ENCODE assay signal across 21 cellular contexts in the genomic region with DNA sequence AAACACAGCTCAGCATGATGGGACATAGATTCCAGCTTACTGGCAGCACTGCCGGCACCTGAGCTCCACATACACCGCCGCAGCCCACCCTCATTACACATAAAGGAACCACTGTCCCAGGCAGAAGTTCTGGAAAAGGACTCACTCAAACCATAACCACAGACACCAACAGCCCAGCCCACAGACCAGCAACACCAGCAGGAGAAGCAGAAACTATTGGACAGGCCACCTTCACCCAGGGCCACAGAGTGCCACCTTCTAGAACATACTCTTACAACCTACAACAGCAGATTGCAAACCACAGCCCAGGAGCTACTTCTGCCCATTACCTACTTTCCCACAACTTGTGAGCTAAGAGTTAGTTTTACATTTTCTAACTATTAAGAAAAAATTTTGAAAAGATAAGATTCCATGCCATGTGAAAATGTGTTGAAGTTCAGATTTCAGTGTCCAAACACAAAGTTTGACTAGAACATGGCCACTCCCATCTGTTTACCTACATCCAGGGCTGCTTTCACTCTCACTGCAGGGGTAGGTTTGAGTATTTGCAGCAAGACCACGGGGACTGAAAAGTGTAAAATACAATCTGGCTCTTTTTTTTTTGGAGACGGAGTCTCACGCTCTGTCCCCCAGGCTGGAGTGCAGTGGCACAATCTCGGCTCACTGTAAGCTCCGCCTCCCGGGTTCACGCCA.
A peak's percentile ranks its signal among the peaks of the same experiment; 100 is the strongest.
DNase-seq lines count a peak whose midpoint lies in the region; ATAC-seq and TF ChIP-seq lines count a peak whose summit lies in the region.
"Had no signal": no experiment of that assay in that cellular context is flagged by ENCODE, and none has a peak within 500 bp of the region (broad histone marks: within the 10 kb centered on the region; RNA-seq: fewer than 3 reads in every experiment).

No MANE protein-coding gene starts in this region.

- H4K8ac ChIP-seq in trophoblast cell (ENCODE audit: low read depth, low read length): no peak overlapping the region

- H3K4me1 ChIP-seq in trophoblast cell (ENCODE audit: control insufficient read depth in 1 of 2, insufficient read depth in 2 of 2, low read length in 2 of 2) (peaks cover 0 to 6% of the 10 kb centered on the region in 2 experiments), right atrium auricular region (peaks cover 0 to 19% of the 10 kb centered on the region in 2 donors)
- H3K4me1 ChIP-seq: thyroid gland had no signal

- DNase-seq in NCI-H146 treated with DMSO at 0.1 percent for 48 hours (lab: John Stamatoyannopoulos, UW; ENCODE audit: unreplicated experiment): peak; percentile 35
- no peak for DNase-seq in left colon
- no peak for DNase-seq in trophoblast cell
- no peak for DNase-seq in brain microvascular endothelial cell
- DNase-seq in SKM-1 (lab: John Stamatoyannopoulos, UW; ENCODE audit: unreplicated experiment): no peak
- no peak for DNase-seq in right atrium auricular region (ENCODE audit: low spot score)
- DNase-seq: activated CD4-positive, alpha-beta T cell treated with anti-CD3 and anti-CD28 coated beads, Interleukin-2, amount 50 U/mL, for 4 hours; activated CD4-positive, CD25-positive, alpha-beta regulatory T cell; activated naive CD4-positive, alpha-beta T cell treated with anti-CD3 and anti-CD28 coated beads, Interleukin-2, amount 10 ng/mL, durations not matched to agents 7 days and 5 days; CD4-positive, CD25-positive, alpha-beta regulatory T cell; NCI-H1048; NCI-H2029 treated with DMSO at 0.1 percent for 48 hours; NCI-H524 treated with DMSO at 0.1 percent for 48 hours; occipital lobe; right cardiac atrium; SW 1271; thyroid gland had no signal

- H2BK120ac ChIP-seq in trophoblast cell (ENCODE audit: insufficient read depth, low read length, poor library complexity): no peak overlapping the region

- no peaks in the 10 kb centered on the region for H3K79me2 ChIP-seq in trophoblast cell (ENCODE audit: control insufficient read depth, insufficient read depth, low read length, poor library complexity)

- H2AFZ ChIP-seq in trophoblast cell (ENCODE audit: insufficient read depth, low read length, poor library complexity): no peak overlapping the region

- no CpG with 5 or more reads among the region's 10 CpGs for WGBS in trophoblast cell (ENCODE audit: extremely low coverage, insufficient coverage, insufficient read length)

- no peak overlapping the region for H2BK12ac ChIP-seq in trophoblast cell (ENCODE audit: low read length)

- intact Hi-C loops in left colon (cut with DNase I, micrococcal nuclease): no loop called here

- TF ChIP-seq CTCF in brain microvascular endothelial cell (IDR thresholded peaks at IDR 0.05; ENCODE audit: low read depth, low read length, missing control alignments) (no peak), right atrium auricular region (IDR thresholded peaks at IDR 0.05) (no peak)

- H4K12ac ChIP-seq in trophoblast cell (ENCODE audit: low read depth, low read length): no peak overlapping the region

- in situ Hi-C loops in brain microvascular endothelial cell (cut with HindIII; ENCODE audit: low pct_ligation_motif_present, low sequenced_read_pairs): no loop called here

- H3K36me3 ChIP-seq in trophoblast cell (ENCODE audit: control insufficient read depth in 1 of 2, insufficient read depth in 2 of 2, low read length in 2 of 2): peaks cover 34 to 60% of the 10 kb centered on the region in 2 experiments
- peaks cover 31% of the 10 kb centered on the region for H3K36me3 ChIP-seq in brain microvascular endothelial cell (replicated peaks)
- H3K36me3 ChIP-seq in right atrium auricular region: peaks cover 7% of the 10 kb centered on the region
- H3K36me3 ChIP-seq: thyroid gland had no signal

- H3K18ac ChIP-seq in trophoblast cell (ENCODE audit: low read length): peak overlapping the region; percentile 5

- H3K27ac ChIP-seq in trophoblast cell (ENCODE audit: low read depth, low read length) (peak overlapping the region; percentile 29), brain microvascular endothelial cell (no peak overlapping the region), right atrium auricular region (no peak overlapping the region)
- H3K27ac ChIP-seq: dorsolateral prefrontal cortex, HL-60, thyroid gland had no signal

- H2AK5ac ChIP-seq in trophoblast cell (ENCODE audit: low read length): no peak overlapping the region

- H3K9me3 ChIP-seq in trophoblast cell (ENCODE audit: insufficient read depth, low read depth, low read length): no peaks in the 10 kb centered on the region
- no peaks in the 10 kb centered on the region for H3K9me3 ChIP-seq in right atrium auricular region
- H3K9me3 ChIP-seq: thyroid gland had no signal

- peaks cover 2% of the 10 kb centered on the region for H3K79me1 ChIP-seq in trophoblast cell (ENCODE audit: low read length)

- H3K27me3 ChIP-seq in trophoblast cell (ENCODE audit: insufficient read depth, low read length): no peaks in the 10 kb centered on the region
- no peaks in the 10 kb centered on the region for H3K27me3 ChIP-seq in brain microvascular endothelial cell (replicated peaks)
- no peaks in the 10 kb centered on the region for H3K27me3 ChIP-seq in right atrium auricular region
- H3K27me3 ChIP-seq: thyroid gland had no signal

- peak overlapping the region; percentile 42 for H3K23ac ChIP-seq in trophoblast cell (ENCODE audit: low read length)

- H3K9ac ChIP-seq in trophoblast cell (ENCODE audit: low read length): no peak overlapping the region

- no peak overlapping the region for H4K91ac ChIP-seq in trophoblast cell (ENCODE audit: low read depth, low read length)

- no peak overlapping the region for H3K4me3 ChIP-seq in trophoblast cell (ENCODE audit: low read depth, low read length)
- no peak overlapping the region for H3K4me3 ChIP-seq in brain microvascular endothelial cell (ENCODE audit: low read depth, low read length)
- H3K4me3 ChIP-seq in right atrium auricular region: no peak overlapping the region
- H3K4me3 ChIP-seq: dorsolateral prefrontal cortex, lung, thyroid gland had no signal

- ATAC-seq in SK-N-SH treated with all-trans-retinoic acid at 6 μM for 48 hours: peak; percentile 45; the same call in 1 of the 3 replicates
- peak; percentile 35 for ATAC-seq in left colon

- no peak overlapping the region for H3K4ac ChIP-seq in trophoblast cell (ENCODE audit: low read depth, low read length)

- H3K14ac ChIP-seq in trophoblast cell (ENCODE audit: low read length): no peak overlapping the region

- H2BK5ac ChIP-seq in trophoblast cell (ENCODE audit: low read depth, low read length, poor library complexity): no peak overlapping the region

- no peak overlapping the region for H3K4me2 ChIP-seq in trophoblast cell (ENCODE audit: low read length)

TF ChIP-seq in SK-N-SH treated with all-trans-retinoic acid at 6 μM for 48 hours, 23 proteins besides CTCF, POLR2A, EP300 and RAD21 (continues in another document):
- TF ChIP-seq ARNTL (CRISPR knock-in tag; IDR thresholded peaks at IDR 0.05; ENCODE audit: borderline replicate concordance, low read depth): no peak
- no peak for TF ChIP-seq BACH2 (CRISPR knock-in tag; IDR thresholded peaks at IDR 0.05; ENCODE audit: borderline replicate concordance)
- no peak for TF ChIP-seq ISL1 (CRISPR knock-in tag; IDR thresholded peaks at IDR 0.05)
- TF ChIP-seq, protein P1, sequence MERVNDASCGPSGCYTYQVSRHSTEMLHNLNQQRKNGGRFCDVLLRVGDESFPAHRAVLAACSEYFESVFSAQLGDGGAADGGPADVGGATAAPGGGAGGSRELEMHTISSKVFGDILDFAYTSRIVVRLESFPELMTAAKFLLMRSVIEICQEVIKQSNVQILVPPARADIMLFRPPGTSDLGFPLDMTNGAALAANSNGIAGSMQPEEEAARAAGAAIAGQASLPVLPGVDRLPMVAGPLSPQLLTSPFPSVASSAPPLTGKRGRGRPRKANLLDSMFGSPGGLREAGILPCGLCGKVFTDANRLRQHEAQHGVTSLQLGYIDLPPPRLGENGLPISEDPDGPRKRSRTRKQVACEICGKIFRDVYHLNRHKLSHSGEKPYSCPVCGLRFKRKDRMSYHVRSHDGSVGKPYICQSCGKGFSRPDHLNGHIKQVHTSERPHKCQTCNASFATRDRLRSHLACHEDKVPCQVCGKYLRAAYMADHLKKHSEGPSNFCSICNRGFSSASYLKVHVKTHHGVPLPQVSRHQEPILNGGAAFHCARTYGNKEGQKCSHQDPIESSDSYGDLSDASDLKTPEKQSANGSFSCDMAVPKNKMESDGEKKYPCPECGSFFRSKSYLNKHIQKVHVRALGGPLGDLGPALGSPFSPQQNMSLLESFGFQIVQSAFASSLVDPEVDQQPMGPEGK (CRISPR knock-in tag; IDR thresholded peaks at IDR 0.05; ENCODE audit: borderline replicate concordance): no peak
- TF ChIP-seq PPARA (CRISPR knock-in tag; IDR thresholded peaks at IDR 0.05; ENCODE audit: borderline replicate concordance): no peak
- TF ChIP-seq ZFP3 (CRISPR knock-in tag; IDR thresholded peaks at IDR 0.05): no peak
- no peak for TF ChIP-seq CSDC2 (CRISPR knock-in tag; IDR thresholded peaks at IDR 0.05)
- no peak for TF ChIP-seq ZNF70 (CRISPR knock-in tag; IDR thresholded peaks at IDR 0.05)
- no peak for TF ChIP-seq ZC3H10 (CRISPR knock-in tag; IDR thresholded peaks at IDR 0.05)
- TF ChIP-seq GLIS3 (CRISPR knock-in tag; IDR thresholded peaks at IDR 0.05): no peak
- no peak for TF ChIP-seq TCF4 (CRISPR knock-in tag; IDR thresholded peaks at IDR 0.05; ENCODE audit: borderline replicate concordance)
- TF ChIP-seq OSR1 (CRISPR knock-in tag; IDR thresholded peaks at IDR 0.05): no peak
- TF ChIP-seq POU6F1 (CRISPR knock-in tag; IDR thresholded peaks at IDR 0.05; ENCODE audit: borderline replicate concordance, low read depth): no peak
- TF ChIP-seq ZNF565 (CRISPR knock-in tag; conservative IDR thresholded peaks at IDR 0.05; ENCODE audit: low read depth): no peak
- no peak for TF ChIP-seq ZNF8 (CRISPR knock-in tag; IDR thresholded peaks at IDR 0.05)
- no peak for TF ChIP-seq TOX (CRISPR knock-in tag; IDR thresholded peaks at IDR 0.05; ENCODE audit: borderline replicate concordance)
